In genomic region chr4:159077702-159078495, GRCh38 we compare ENCODE assay signal across 8 cellular contexts. TPM values are rescaled to one million over a fixed set of nuclear protein-coding genes. Genes with fewer than 3 reads are reported as not detected.
DNase-seq lines count a peak whose midpoint lies in the region; ATAC-seq, FAIRE-seq and TF ChIP-seq lines count a peak whose summit lies in the region.

No MANE protein-coding gene starts in this region.

- no peaks in the 10 kb centered on the region for H3K36me3 Mint-ChIP-seq in effector memory CD8-positive, alpha-beta T cell (ENCODE audit: insufficient read depth)
- no peaks in the 10 kb centered on the region for H3K36me3 Mint-ChIP-seq in nephron progenitor cell (ENCODE audit: low read depth)

- peak; percentile 95 for ATAC-seq in GM21717 (IDR thresholded peaks at IDR 0.05; ENCODE audit: unreplicated experiment)
- ATAC-seq in effector memory CD8-positive, alpha-beta T cell (replicated peaks), result peak; percentile 66

- no peak overlapping the region for H3K27ac ChIP-seq in ovary

- TF ChIP-seq EP300 in ovary (IDR thresholded peaks at IDR 0.05), result no peak

- no peak for TF ChIP-seq CTCF in ovary (IDR thresholded peaks at IDR 0.05)
- no peak for TF ChIP-seq CTCF in nephron progenitor cell (IDR thresholded peaks at IDR 0.05)

- WGBS in ovary, 3 donors, result 86 to 87% (median 86%) methylated on average over 6 of the region's 6 CpGs

- peak overlapping the region; percentile 71 to 82 for H3K4me3 Mint-ChIP-seq in effector memory CD8-positive, alpha-beta T cell
- H3K4me3 Mint-ChIP-seq in nephron progenitor cell, result no peak overlapping the region

- peak; percentile 91 for FAIRE-seq in GM18507 (lab: Jason Lieb, UNC)

- H3K9me3 ChIP-seq in ovary, result no peaks in the 10 kb centered on the region

- H3K27ac Mint-ChIP-seq in effector memory CD8-positive, alpha-beta T cell, result peak overlapping the region; percentile 18 to 53
- H3K27ac Mint-ChIP-seq in nephron progenitor cell, result no peak overlapping the region

- no peak for TF ChIP-seq POLR2A in ovary (IDR thresholded peaks at IDR 0.05)

- H3K27me3 Mint-ChIP-seq in effector memory CD8-positive, alpha-beta T cell, result no peaks in the 10 kb centered on the region
- H3K27me3 Mint-ChIP-seq in nephron progenitor cell (ENCODE audit: low read depth, poor library complexity), result no peaks in the 10 kb centered on the region

- no peaks in the 10 kb centered on the region for H3K9me3 Mint-ChIP-seq in effector memory CD8-positive, alpha-beta T cell
- no peaks in the 10 kb centered on the region for H3K9me3 Mint-ChIP-seq in nephron progenitor cell

- intact Hi-C loops in ovary (cut with DNase I), result no loop called here

- H3K4me1 ChIP-seq in ovary (ENCODE audit: insufficient read depth), result no peaks in the 10 kb centered on the region

- no peaks in the 10 kb centered on the region for H3K36me3 ChIP-seq in ovary

- H3K4me1 Mint-ChIP-seq in effector memory CD8-positive, alpha-beta T cell (ENCODE audit: low read depth in 2 of 2), result peaks cover 2 to 6% of the 10 kb centered on the region in 2 donors
- H3K4me1 Mint-ChIP-seq in nephron progenitor cell, result no peaks in the 10 kb centered on the region

- no peak overlapping the region for H3K4me3 ChIP-seq in ovary

- no peaks in the 10 kb centered on the region for H3K27me3 ChIP-seq in ovary

- DNase-seq in GM18507 (ENCODE audit: extremely low spot score, insufficient read length, low read depth), result peak; percentile 56
- peak; percentile 55 for DNase-seq in LoVo (ENCODE audit: low spot score)
- no peak for DNase-seq in effector memory CD8-positive, alpha-beta T cell
- no peak for DNase-seq in ovary
- DNase-seq in HPDE6-E6E7 (ENCODE audit: extremely low spot score), result no peak
- DNase-seq in nephron progenitor cell, result no peak
- DNase-seq in hepatic stellate cell (ENCODE audit: low spot score), result no peak

RNA-seq across cellular contexts. Expression of gene RAPGEF2, which starts 25.0 kb away (rescaled TPM):
- total RNA-seq in ovary, result 10 to 100 TPM; 22.4 to 46.5 (median 25.4) TPM
- 10 to 100 TPM; 11.5 to 26.1 TPM for polyA plus RNA-seq in ovary

Comparison
In these comparisons a context has a peak if more than half of its experiments do, and no peak if none do; other contexts are left out.
1. DNase-seq: peak in GM18507 (single experiment) and LoVo (single experiment); none in effector memory CD8-positive, alpha-beta T cell (0 of 3), ovary (0 of 5), HPDE6-E6E7 (single experiment), nephron progenitor cell (single experiment) and hepatic stellate cell (single experiment).